Comparison of ENCODE assay signal across 8 cellular contexts in genomic region chr19:36214388-36215275, GRCh38. TPM values are rescaled to one million over a fixed set of nuclear protein-coding genes. Genes with fewer than 3 reads are reported as not detected.
DNase-seq lines count a peak whose midpoint lies in the region; ATAC-seq and TF ChIP-seq lines count a peak whose summit lies in the region.

TSS of gene ZNF146 (plus strand) at chr19:36215106. CDS start at chr19:36236441, 21,335 bp downstream.
TSS of gene ZNF565 (minus strand) at chr19:36214665. CDS start at chr19:36201985, 12,680 bp downstream.

- peak within 1 kb of the TSS; percentile 93 to 99 for H3K27ac ChIP-seq in esophagus (ENCODE audit: low read depth in 2 of 2, low read length in 1 of 2)

- no peaks in the 10 kb centered on the region for H3K9me3 ChIP-seq in esophagus (ENCODE audit: control insufficient read depth in 2 of 2, insufficient read depth in 1 of 2, low read depth in 1 of 2, low read length in 1 of 2)

- peak; percentile 46; the same call in 1 of the 2 replicates for TF ChIP-seq EP300 in Ishikawa (IDR thresholded peaks at IDR 0.05; ENCODE audit: borderline replicate concordance)

- H3K36me3 ChIP-seq in esophagus (ENCODE audit: control insufficient read depth in 2 of 2, insufficient read depth in 2 of 2, low read length in 1 of 2), result no peaks in the 10 kb centered on the region

- DNase-seq in DMS53 (lab: John Stamatoyannopoulos, UW) (peak; percentile 100), OCI-M1 (lab: John Stamatoyannopoulos, UW) (peak; percentile 100), activated T-cell treated with anti-CD3 and anti-CD28 coated beads for 48 hours (ENCODE audit: low read depth) (peak; percentile 96), mucosa of gallbladder (ENCODE audit: low spot score) (peak; percentile 98)
- DNase-seq in stimulated activated CD8-positive, alpha-beta memory T cell treated with anti-CD3 and anti-CD28 coated beads, Interleukin-4, amount 100 ng/mL, for 24 hours (ENCODE audit: low read depth), result peak; percentile 96

- ATAC-seq in GM21619 (IDR thresholded peaks at IDR 0.05; ENCODE audit: unreplicated experiment), result peak; percentile 86

- 0 to 1% methylated on average over 73 of the region's 73 CpGs for WGBS in esophagus, 2 donors

- H3K27me3 ChIP-seq in esophagus (ENCODE audit: control insufficient read depth in 1 of 2, insufficient read depth in 2 of 2, low read length in 2 of 2), result no peaks in the 10 kb centered on the region

- peaks cover 0 to 5% of the 10 kb centered on the region in 2 donors for H3K4me1 ChIP-seq in esophagus (ENCODE audit: control insufficient read depth in 2 of 2, insufficient read depth in 2 of 2, low read length in 1 of 2)

- peak within 1 kb of the TSS; percentile 80 to 98 for H3K4me3 ChIP-seq in esophagus (ENCODE audit: low read depth in 1 of 2, low read length in 2 of 2)

- TF ChIP-seq RAD21 in Ishikawa (IDR thresholded peaks at IDR 0.05; ENCODE audit: low read depth), result no peak

TF ChIP-seq in Ishikawa, 13 proteins besides CTCF, POLR2A, EP300 and RAD21:
- no peak for TF ChIP-seq CEBPB (IDR thresholded peaks at IDR 0.05)
- no peak for TF ChIP-seq ZBTB7A (IDR thresholded peaks at IDR 0.05; ENCODE audit: low read depth)
- peak; percentile 99 for TF ChIP-seq MAX (IDR thresholded peaks at IDR 0.05)
- TF ChIP-seq YY1 (IDR thresholded peaks at IDR 0.05; ENCODE audit: low read depth), result peak; percentile 81
- TF ChIP-seq EGR1 (IDR thresholded peaks at IDR 0.05), result peak; percentile 45
- no peak; the same call in 1 of the 2 replicates for TF ChIP-seq TCF12 (IDR thresholded peaks at IDR 0.05; ENCODE audit: low read depth)
- 0 out of 2 replicates have a peak, but pooled peaks have one; percentile 39 for TF ChIP-seq TEAD4 (IDR thresholded peaks at IDR 0.05)
- TF ChIP-seq NFIC (IDR thresholded peaks at IDR 0.05), result peak; percentile 6; the same call in 1 of the 2 replicates
- no peak for TF ChIP-seq REST (IDR thresholded peaks at IDR 0.05; ENCODE audit: low read depth)
- peak; percentile 78 for TF ChIP-seq TAF1 (IDR thresholded peaks at IDR 0.05; ENCODE audit: low read depth)
- peak; percentile 90 for TF ChIP-seq CREB1 (IDR thresholded peaks at IDR 0.05; ENCODE audit: low read depth)
- TF ChIP-seq FOXM1 (IDR thresholded peaks at IDR 0.05; ENCODE audit: borderline replicate concordance, low read depth), result no peak
- TF ChIP-seq USF1 (IDR thresholded peaks at IDR 0.05), result peak; percentile 72
TF ChIP-seq in Ishikawa: peak in this region for 8.

RNA-seq across cellular contexts. Expression of gene ZNF146, which starts in this region (rescaled TPM):
- 10 to 100 TPM; 13.4 to 22.2 TPM for polyA plus RNA-seq in esophagus
- total RNA-seq in mucosa of gallbladder, result 40.2 TPM

RNA-seq across cellular contexts. Expression of gene ZNF565, which starts in this region (rescaled TPM):
- 1 to 10 TPM; 1.9 to 3.5 TPM for polyA plus RNA-seq in esophagus
- 5.3 TPM for total RNA-seq in mucosa of gallbladder

Comparison
In these comparisons a context has a peak if more than half of its experiments do, and no peak if none do; other contexts are left out.
1. Peak in every context shown above with its lines: DNase-seq, ATAC-seq, H3K4me3 ChIP-seq and H3K27ac ChIP-seq.